In genomic region chr15:52745326-52746161, GRCh38 we compare ENCODE assay signal across 17 cellular contexts. TPM values are rescaled to one million over a fixed set of nuclear protein-coding genes. Genes with fewer than 3 reads are reported as not detected.
"Had no signal": no experiment of that assay in that cellular context is flagged by ENCODE, and none has a peak within 500 bp of the region (broad histone marks: within the 10 kb centered on the region; RNA-seq: fewer than 3 reads in every experiment).

No MANE protein-coding gene starts in this region.

- FAIRE-seq: colon, frontal cortex, small intestine, TTC549 had no signal

- ATAC-seq: heart left ventricle, natural killer cell, right cardiac atrium had no signal

- H3K27ac ChIP-seq: adrenal gland, heart left ventricle, thyroid gland, uterus had no signal

- H3K4me1 ChIP-seq: adrenal gland, heart left ventricle, uterus had no signal

- H3K36me3 ChIP-seq: adrenal gland, heart left ventricle, thyroid gland, uterus had no signal

- DNase-seq: activated CD4-positive, alpha-beta T cell treated with anti-CD3 and anti-CD28 coated beads, Interleukin-2, amount 50 U/mL, for 1 hour; activated naive CD4-positive, alpha-beta T cell treated with anti-CD3 and anti-CD28 coated beads, Interleukin-2, amount 50 U/mL, for 16 hours; adrenal gland; heart left ventricle; mammary epithelial cell; natural killer cell; nucleus accumbens; right cardiac atrium; small intestine; thyroid gland; uterus had no signal

- H3K9me3 ChIP-seq: adrenal gland, heart left ventricle, thyroid gland, uterus had no signal

- H3K4me3 ChIP-seq: adrenal gland, heart left ventricle, thyroid gland, uterus had no signal

- H3K27me3 ChIP-seq: adrenal gland, thyroid gland had no signal

RNA-seq across cellular contexts. Expression of gene ONECUT1, which starts 44.6 kb away (rescaled TPM):
- total RNA-seq: cardiac septum, fibroblast of lung, frontal cortex, heart left ventricle, mammary epithelial cell, natural killer cell, posterior vena cava, thyroid gland, uterus had no signal
